Comparison of ENCODE assay signal across 12 cellular contexts in genomic region chr1:11052839-11053757, GRCh38. TPM values are rescaled to one million over a fixed set of nuclear protein-coding genes. Genes with fewer than 3 reads are reported as not detected.
A peak's percentile ranks its signal among the peaks of the same experiment; 100 is the strongest.
DNase-seq lines count a peak whose midpoint lies in the region; ATAC-seq, FAIRE-seq and TF ChIP-seq lines count a peak whose summit lies in the region.
"Had no signal": no experiment of that assay in that cellular context is flagged by ENCODE, and none has a peak within 500 bp of the region (broad histone marks: within the 10 kb centered on the region; RNA-seq: fewer than 3 reads in every experiment).

No MANE protein-coding gene starts in this region.

- no peak overlapping the region; a peak in 1 of 5 replicates for H3K4me3 Mint-ChIP-seq in H9
- H3K4me3 Mint-ChIP-seq: activated naive CD4-positive, alpha-beta T cell treated with anti-CD3 and anti-CD28 coated beads, Interleukin-2, amount 50 U/mL, for 24 hours had no signal

- peak overlapping the region in 2 of 3 experiments; percentile 12 to 44; a peak in 1 of 7 replicates for H3K27ac Mint-ChIP-seq in H9

- DNase-seq in DMS153 (lab: John Stamatoyannopoulos, UW) (peak; percentile 66), H9 (no peak), SHP77 (lab: John Stamatoyannopoulos, UW) (peak; percentile 76 to 92), kidney (peak; percentile 69), C1 segment of cervical spinal cord (lab: John Stamatoyannopoulos, UW) (no peak)
- DNase-seq in NK-92 treated with Interleukin-12 subunit alpha and Interleukin-12 subunit beta, amount 100 ng/mL, for 24 hours (lab: John Stamatoyannopoulos, UW) = no peak
- DNase-seq: DMS79 treated with DMSO at 0.1 percent for 48 hours, T-helper 1 cell had no signal

- H3K9me3 ChIP-seq in H9 (ENCODE audit: control insufficient read depth, low read depth, low read length) = no peaks in the 10 kb centered on the region
- no peaks in the 10 kb centered on the region for H3K9me3 ChIP-seq in kidney (ENCODE audit: control insufficient read depth in 1 of 2, low read length in 2 of 2)

- H3K9ac ChIP-seq in H9 (ENCODE audit: extremely low read depth, insufficient read length, low read length) = no peak overlapping the region
- no peak overlapping the region for H3K9ac ChIP-seq in kidney (ENCODE audit: low read length in 2 of 2)

- no peak for TF ChIP-seq CTCF in H9 (conservative IDR thresholded peaks at IDR 0.05)
- no peak for TF ChIP-seq CTCF in kidney (IDR thresholded peaks at IDR 0.05; ENCODE audit: borderline replicate concordance, extremely low read depth, insufficient read depth)

- H3T11ph ChIP-seq in H9 (ENCODE audit: low read length) = no peak overlapping the region

- no peak for FAIRE-seq in kidney (lab: Jason Lieb, UNC)

- H2AK5ac ChIP-seq in H9 (ENCODE audit: insufficient read length, low read length) = no peak overlapping the region

- no peak overlapping the region for H3K4me2 ChIP-seq in H9 (ENCODE audit: insufficient read depth, insufficient read length, low read length)

- no peak overlapping the region for H3K18ac ChIP-seq in H9 (ENCODE audit: insufficient read length, low read depth, low read length)

- H3K36me3 ChIP-seq in kidney (ENCODE audit: control insufficient read depth in 1 of 2, insufficient read depth in 2 of 2, low read length in 2 of 2) = peaks cover 0 to 4% of the 10 kb centered on the region in 2 donors

- no peak overlapping the region for H3K27ac ChIP-seq in H9 (ENCODE audit: insufficient read length, low read depth, low read length)
- H3K27ac ChIP-seq in kidney (ENCODE audit: low read depth in 2 of 2, low read length in 2 of 2) = no peak overlapping the region

- no peak overlapping the region for H3K56ac ChIP-seq in H9 (ENCODE audit: insufficient read length, low read depth, low read length)

- H2AFZ ChIP-seq in H9 (ENCODE audit: low read length) = no peak overlapping the region

- no peaks in the 10 kb centered on the region for H3K27me3 Mint-ChIP-seq in H9 (ENCODE audit: low read depth)
- H3K27me3 Mint-ChIP-seq: activated naive CD4-positive, alpha-beta T cell treated with anti-CD3 and anti-CD28 coated beads, Interleukin-2, amount 50 U/mL, for 24 hours had no signal

- no peaks in the 10 kb centered on the region; the same call in 1 of the 2 replicates for H3K27me3 ChIP-seq in H9 (ENCODE audit: insufficient read depth, low read length)

- H2BK120ac ChIP-seq in H9 (ENCODE audit: low read depth, low read length, poor library complexity, severe bottlenecking) = no peak overlapping the region

- H4K20me1 ChIP-seq in H9 (ENCODE audit: control insufficient read depth, insufficient read depth, insufficient read length) = no peaks in the 10 kb centered on the region

- intact Hi-C loops in kidney (cut with DNase I) = no loop called here

- H4K91ac ChIP-seq in H9 (ENCODE audit: insufficient read length, low read depth, low read length) = no peak overlapping the region

- peaks cover 13 to 17% of the 10 kb centered on the region in 2 experiments for H3K4me1 Mint-ChIP-seq in H9

- H4K8ac ChIP-seq in H9 (replicated peaks; ENCODE audit: insufficient read length, low read depth, low read length) = no peak overlapping the region

- no peaks in the 10 kb centered on the region for H3K79me2 ChIP-seq in H9 (ENCODE audit: insufficient read depth, low read length)

- ATAC-seq in HG03571 (IDR thresholded peaks at IDR 0.05; ENCODE audit: unreplicated experiment) (no peak), GM19397 (IDR thresholded peaks at IDR 0.05; ENCODE audit: unreplicated experiment) (no peak)

- no peak overlapping the region for H3K23ac ChIP-seq in H9 (ENCODE audit: insufficient read length, low read depth, low read length)

- no peaks in the 10 kb centered on the region for H3K23me2 ChIP-seq in H9 (ENCODE audit: insufficient read length, low read depth, low read length, poor library complexity, severe bottlenecking)

- WGBS in H9 (ENCODE audit: extremely low coverage, insufficient read length, low lambda C conversion rate) = no CpG with 5 or more reads among the region's 29 CpGs

- H2BK15ac ChIP-seq in H9 (ENCODE audit: low read depth, low read length) = no peak overlapping the region

- no peak overlapping the region for H2BK20ac ChIP-seq in H9 (ENCODE audit: low read depth, low read length, poor library complexity, severe bottlenecking)

- H3K4ac ChIP-seq in H9 (ENCODE audit: low read depth, low read length) = no peak overlapping the region

- no peak overlapping the region for H2BK5ac ChIP-seq in H9 (ENCODE audit: insufficient read length, low read length)

- H3K14ac ChIP-seq in H9 (ENCODE audit: insufficient read depth, low read length) = no peak overlapping the region

- no peak overlapping the region for H3K4me3 ChIP-seq in kidney (ENCODE audit: low read length in 2 of 2)

- H3K79me1 ChIP-seq in H9 (ENCODE audit: insufficient read depth, low read depth, low read length, poor library complexity, severe bottlenecking) = no peaks in the 10 kb centered on the region

- H3K9me3 Mint-ChIP-seq in H9 = no peaks in the 10 kb centered on the region
- H3K9me3 Mint-ChIP-seq: activated naive CD4-positive, alpha-beta T cell treated with anti-CD3 and anti-CD28 coated beads, Interleukin-2, amount 50 U/mL, for 24 hours had no signal

- no peaks in the 10 kb centered on the region for H3K4me1 ChIP-seq in H9 (ENCODE audit: insufficient read depth, low read length)
- H3K4me1 ChIP-seq in kidney (ENCODE audit: control insufficient read depth in 1 of 2, insufficient read depth in 1 of 2, low read depth in 1 of 2, low read length in 2 of 2) = no peaks in the 10 kb centered on the region

- peaks cover 17 to 37% (median 29%) of the 10 kb centered on the region in 3 experiments; a peak in 6 of 7 replicates for H3K36me3 Mint-ChIP-seq in H9 (ENCODE audit: insufficient read depth in 1 of 3, low read depth in 3 of 3)

- H2BK12ac ChIP-seq in H9 (ENCODE audit: insufficient read length, low read depth, low read length) = no peak overlapping the region

- no peak overlapping the region for H4K5ac ChIP-seq in H9 (ENCODE audit: insufficient read length, low read depth, low read length)

RNA-seq across cellular contexts. Expression of gene MASP2, which starts 6.1 kb away (rescaled TPM):
- total RNA-seq in H9 (2021) (0.46 and 0.57 TPM in 2 replicates), kidney (not detected)
- not detected for polyA plus RNA-seq in kidney (ENCODE audit: insufficient read depth, low read depth, low replicate concordance)
- total RNA-seq: epithelial cell of proximal tubule had no signal

RNA-seq across cellular contexts. Expression of gene SRM, which starts 6.7 kb away (rescaled TPM):
- total RNA-seq in H9 (2021) = 196 and 212 TPM in 2 replicates
- 52.9 TPM for total RNA-seq in kidney
- 59.5 TPM for polyA plus RNA-seq in kidney (ENCODE audit: insufficient read depth, low read depth, low replicate concordance)

RNA-seq across cellular contexts. Expression of gene TARDBP, which starts 40.6 kb away (rescaled TPM):
- 207 and 209 TPM in 2 replicates for total RNA-seq in H9 (2021)
- 140 TPM for total RNA-seq in kidney
- 103 TPM for polyA plus RNA-seq in kidney (ENCODE audit: insufficient read depth, low read depth, low replicate concordance)

RNA-seq across cellular contexts. Expression of gene EXOSC10, which starts 46.6 kb away (rescaled TPM):
- total RNA-seq in H9 (2021) = 83.4 and 89.0 TPM in 2 replicates
- total RNA-seq in kidney = 46.8 TPM
- polyA plus RNA-seq in kidney (ENCODE audit: insufficient read depth, low read depth, low replicate concordance) = 26.2 TPM

Comparison
In these comparisons a context has a peak if more than half of its experiments do, and no peak if none do; other contexts are left out.
1. DNase-seq: peak in DMS153 (single experiment), SHP77 (2 of 2) and kidney (single experiment); none in H9 (single experiment), NK-92 treated with Interleukin-12 subunit alpha and Interleukin-12 subunit beta, amount 100 ng/mL, for 24 hours (single experiment) and C1 segment of cervical spinal cord (0 of 14).